Comparison of ENCODE assay signal across 19 cellular contexts in the genomic region with DNA sequence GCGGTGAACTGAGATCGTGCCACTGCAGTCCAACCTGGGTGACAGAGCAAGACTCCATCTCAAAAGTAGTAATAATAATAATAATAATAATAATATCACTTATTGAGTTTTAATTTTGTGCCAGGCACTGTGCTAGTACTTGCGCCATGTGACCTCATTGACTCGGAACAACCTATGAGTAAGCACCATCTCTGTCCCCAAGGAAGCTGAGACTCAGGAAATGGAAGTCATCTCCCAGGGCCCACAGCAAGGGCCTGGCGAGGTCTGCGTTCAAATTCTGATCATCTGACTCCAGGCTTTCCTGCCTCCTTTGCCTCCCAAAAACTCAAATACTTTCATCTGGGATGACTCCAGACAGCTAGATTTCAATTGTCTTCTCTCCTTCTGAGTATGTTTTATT.
DNase-seq lines count a peak whose midpoint lies in the region; ATAC-seq and TF ChIP-seq lines count a peak whose summit lies in the region.
"Had no signal": no experiment of that assay in that cellular context is flagged by ENCODE, and none has a peak within 500 bp of the region (broad histone marks: within the 10 kb centered on the region; RNA-seq: fewer than 3 reads in every experiment).

No MANE protein-coding gene starts in this region.

- TF ChIP-seq CTCF in RWPE2 (IDR thresholded peaks at IDR 0.05; ENCODE audit: poor library complexity, severe bottlenecking) = no peak
- no peak for TF ChIP-seq CTCF in vagina (IDR thresholded peaks at IDR 0.05)
- no peak for TF ChIP-seq CTCF in spleen (IDR thresholded peaks at IDR 0.05 in 8 of 11, conservative IDR thresholded peaks at IDR 0.05 in 3 of 11)

- H3K27ac ChIP-seq in RWPE2 (ENCODE audit: poor library complexity, severe bottlenecking) = peak overlapping the region; percentile 20
- H3K27ac ChIP-seq in vagina = peak overlapping the region; percentile 71
- H3K27ac ChIP-seq in spleen = no peak overlapping the region
- H3K27ac ChIP-seq: C4-2B, pancreas, upper lobe of left lung had no signal

- WGBS in spleen, 5 donors = 91 to 94% (median 93%) methylated on average over 6 of the region's 6 CpGs

- H3K36me3 ChIP-seq in RWPE2 (ENCODE audit: low read depth) = peaks cover 84% of the 10 kb centered on the region
- H3K36me3 ChIP-seq in vagina = no peaks in the 10 kb centered on the region
- H3K36me3 ChIP-seq in spleen = peaks cover 0 to 15% (median 0%) of the 10 kb centered on the region in 6 donors
- H3K36me3 ChIP-seq: pancreas, upper lobe of left lung had no signal

- TF ChIP-seq POLR2A in vagina (IDR thresholded peaks at IDR 0.05) (no peak), spleen (IDR thresholded peaks at IDR 0.05) (no peak)

- H3K9me3 ChIP-seq in RWPE2 (ENCODE audit: severe bottlenecking) = no peaks in the 10 kb centered on the region
- H3K9me3 ChIP-seq in vagina = no peaks in the 10 kb centered on the region
- peaks cover 0 to 4% (median 0%) of the 10 kb centered on the region in 8 donors for H3K9me3 ChIP-seq in spleen
- H3K9me3 ChIP-seq: HAP-1, pancreas had no signal

- no peak overlapping the region for H3K4me3 ChIP-seq in RWPE2 (ENCODE audit: severe bottlenecking)
- no peak overlapping the region for H3K4me3 ChIP-seq in vagina
- no peak overlapping the region for H3K4me3 ChIP-seq in spleen
- H3K4me3 ChIP-seq: HAP-1, lung, pancreas, skin epidermis, upper lobe of left lung had no signal

- ATAC-seq in RWPE2 (ENCODE audit: low read depth) = no peak
- ATAC-seq in GM21515 (IDR thresholded peaks at IDR 0.05; ENCODE audit: unreplicated experiment) = no peak
- ATAC-seq: activated CD8-positive, alpha-beta memory T cell treated with anti-CD3 and anti-CD28 coated beads, Interleukin-2, amount 10 ng/mL, durations not matched to agents 7 days and 5 days had no signal

- peak; percentile 29 for DNase-seq in GM04503 (ENCODE audit: low read depth)
- no peak for DNase-seq in RWPE2 (ENCODE audit: low spot score)
- peak; percentile 36 for DNase-seq in fibroblast of peridontal ligament (ENCODE audit: extremely low read depth)
- DNase-seq in vagina (ENCODE audit: extremely low spot score in 2 of 2) = no peak
- no peak for DNase-seq in NCI-H187 (lab: John Stamatoyannopoulos, UW)
- DNase-seq in spleen = no peak
- DNase-seq: activated CD4-positive, alpha-beta T cell treated with anti-CD3 and anti-CD28 coated beads for 4 hours; activated CD8-positive, alpha-beta memory T cell treated with anti-CD3 and anti-CD28 coated beads, Interleukin-2, amount 10 ng/mL, durations not matched to agents 7 days and 5 days; activated naive CD8-positive, alpha-beta T cell treated with anti-CD3 and anti-CD28 coated beads, Interleukin-2, amount 10 ng/mL, durations not matched to agents 7 days and 5 days; GDM1; NCI-H1930; pancreas; stimulated activated CD4-positive, alpha-beta T cell treated with anti-CD3 and anti-CD28 coated beads, Interleukin-4, amount 100 ng/mL, for 24 hours; upper lobe of left lung had no signal

- intact Hi-C loops in vagina (cut with DNase I) = no loop called here
- intact Hi-C loops in spleen (cut with DNase I; ENCODE audit: low total_unique reads) = no loop called here

- H3K4me1 ChIP-seq in RWPE2 (ENCODE audit: insufficient read depth, poor library complexity, severe bottlenecking) (peaks cover 44% of the 10 kb centered on the region), vagina (peaks cover 47% of the 10 kb centered on the region), spleen (peaks cover 0 to 17% (median 12%) of the 10 kb centered on the region in 6 donors)
- H3K4me1 ChIP-seq: HAP-1, upper lobe of left lung had no signal

- H3K27me3 ChIP-seq in RWPE2 (ENCODE audit: insufficient read depth, poor library complexity, severe bottlenecking) (no peaks in the 10 kb centered on the region), vagina (no peaks in the 10 kb centered on the region), spleen (replicated peaks in 1 of 7) (no peaks in the 10 kb centered on the region)
- H3K27me3 ChIP-seq: pancreas, upper lobe of left lung had no signal

Comparison
In these comparisons a context has a peak if more than half of its experiments do, and no peak if none do; other contexts are left out.
1. DNase-seq: peak in GM04503 (single experiment) and fibroblast of peridontal ligament (single experiment); none in RWPE2 (single experiment), vagina (0 of 2), NCI-H187 (0 of 2) and spleen (single experiment).
2. H3K27ac ChIP-seq: peak in RWPE2 (single experiment) and vagina (single experiment); none in spleen (0 of 8).